Comparison of ENCODE assay signal across 8 cellular contexts in genomic region chr10:70404906-70405824, GRCh38. TPM values are rescaled to one million over a fixed set of nuclear protein-coding genes. Genes with fewer than 3 reads are reported as not detected.
DNase-seq lines count a peak whose midpoint lies in the region; ATAC-seq and TF ChIP-seq lines count a peak whose summit lies in the region.

No MANE protein-coding gene starts in this region.

- H3K4me1 ChIP-seq in esophagus (ENCODE audit: control insufficient read depth in 2 of 2, insufficient read depth in 2 of 2, low read length in 1 of 2) (no peaks in the 10 kb centered on the region), mucosa of rectum (ENCODE audit: control insufficient read depth in 2 of 2, insufficient read depth in 2 of 2, low read length in 2 of 2) (peaks cover 17 to 19% of the 10 kb centered on the region in 2 donors), thyroid gland (peaks cover 24 to 45% of the 10 kb centered on the region in 2 donors)

- H3K4me3 Mint-ChIP-seq in activated CD8-positive, alpha-beta T cell treated with anti-CD3 and anti-CD28 coated beads for 36 hours: peak overlapping the region; percentile 92

- H3K4me3 ChIP-seq in esophagus (ENCODE audit: low read depth in 1 of 2, low read length in 2 of 2) (peak overlapping the region; percentile 81 to 94), mucosa of rectum (ENCODE audit: low read length in 2 of 2) (peak overlapping the region; percentile 95 to 96), thyroid gland (replicated peaks in 1 of 3) (peak overlapping the region; percentile 67 to 99 (median 96))

- TF ChIP-seq POLR2A in thyroid gland (IDR thresholded peaks at IDR 0.05): peak in 1 of 2 donors; percentile 56

- POLR2A ChIA-PET in activated CD8-positive, alpha-beta T cell treated with anti-CD3 and anti-CD28 coated beads for 36 hours (lab: Charles Lee): interaction anchor here (0.6 to 1.6 kb wide), 12 partner anchors 12 to 265 kb away, joined by 3 to 8 read pairs (median 4); partner anchors contain the start of genes LRRC20 and NODAL

- 2% methylated on average over 22 of the region's 22 CpGs for WGBS in esophagus, 2 donors
- 2 to 3% methylated on average over 22 of the region's 22 CpGs for WGBS in thyroid gland, 2 donors

- H3K27ac Mint-ChIP-seq in activated CD8-positive, alpha-beta T cell treated with anti-CD3 and anti-CD28 coated beads for 36 hours: peak overlapping the region; percentile 91

- H3K9ac ChIP-seq in mucosa of rectum (ENCODE audit: low read depth in 1 of 2, low read length in 2 of 2): peak overlapping the region; percentile 98 to 99

- no peaks in the 10 kb centered on the region for H3K9me3 ChIP-seq in esophagus (ENCODE audit: control insufficient read depth in 2 of 2, insufficient read depth in 1 of 2, low read depth in 1 of 2, low read length in 1 of 2)
- H3K9me3 ChIP-seq in mucosa of rectum (ENCODE audit: control insufficient read depth in 2 of 2, low read length in 2 of 2): no peaks in the 10 kb centered on the region
- no peaks in the 10 kb centered on the region for H3K9me3 ChIP-seq in thyroid gland

- H3K27ac ChIP-seq in esophagus (ENCODE audit: low read depth in 2 of 2, low read length in 1 of 2) (peak overlapping the region; percentile 94 to 97), mucosa of rectum (ENCODE audit: low read depth in 2 of 2, low read length in 2 of 2) (peak overlapping the region; percentile 98 to 99), thyroid gland (peak overlapping the region; percentile 96 to 99 (median 98))

- no peaks in the 10 kb centered on the region for H3K36me3 ChIP-seq in esophagus (ENCODE audit: control insufficient read depth in 2 of 2, insufficient read depth in 2 of 2, low read length in 1 of 2)
- H3K36me3 ChIP-seq in mucosa of rectum (ENCODE audit: control insufficient read depth in 2 of 2, insufficient read depth in 2 of 2, low read length in 2 of 2): peaks cover 0 to 4% of the 10 kb centered on the region in 2 donors
- H3K36me3 ChIP-seq in thyroid gland: no peaks in the 10 kb centered on the region

- intact Hi-C loops in activated CD8-positive, alpha-beta T cell treated with anti-CD3 and anti-CD28 coated beads for 36 hours (cut with micrococcal nuclease): no loop called here
- intact Hi-C loops in thyroid gland (cut with DNase I): no loop called here

- no peak for TF ChIP-seq CTCF in activated CD8-positive, alpha-beta T cell treated with anti-CD3 and anti-CD28 coated beads for 36 hours (IDR thresholded peaks at IDR 0.05)
- TF ChIP-seq CTCF in thyroid gland (IDR thresholded peaks at IDR 0.05): peak in 1 of 6 experiments; percentile 7

- H3K9me3 Mint-ChIP-seq in activated CD8-positive, alpha-beta T cell treated with anti-CD3 and anti-CD28 coated beads for 36 hours: no peaks in the 10 kb centered on the region

- peaks cover 41% of the 10 kb centered on the region for H3K4me1 Mint-ChIP-seq in activated CD8-positive, alpha-beta T cell treated with anti-CD3 and anti-CD28 coated beads for 36 hours (ENCODE audit: low read depth)

- H3K27me3 ChIP-seq in esophagus (ENCODE audit: control insufficient read depth in 1 of 2, insufficient read depth in 2 of 2, low read length in 2 of 2) (no peaks in the 10 kb centered on the region), mucosa of rectum (ENCODE audit: control insufficient read depth in 2 of 2, insufficient read depth in 2 of 2, low read length in 2 of 2) (no peaks in the 10 kb centered on the region), thyroid gland (no peaks in the 10 kb centered on the region)

- peak; percentile 40 for ATAC-seq in GM19372 (IDR thresholded peaks at IDR 0.05; ENCODE audit: low read depth, unreplicated experiment)
- peak; percentile 34 for ATAC-seq in activated CD8-positive, alpha-beta T cell treated with anti-CD3 and anti-CD28 coated beads for 36 hours

- H3K36me3 Mint-ChIP-seq in activated CD8-positive, alpha-beta T cell treated with anti-CD3 and anti-CD28 coated beads for 36 hours (ENCODE audit: low read depth): peaks cover 23% of the 10 kb centered on the region

- CTCF ChIA-PET in activated CD8-positive, alpha-beta T cell treated with anti-CD3 and anti-CD28 coated beads for 36 hours (lab: Charles Lee): interaction anchor here (1.0 to 5.3 kb wide), 15 partner anchors 9 to 259 kb away, joined by 3 to 29 read pairs (median 5); partner anchors contain the start of gene TYSND1

- peak; percentile 92 to 97 for DNase-seq in AML-193 (lab: John Stamatoyannopoulos, UW)
- peak; percentile 97 for DNase-seq in MV-4-11 (lab: John Stamatoyannopoulos, UW)
- DNase-seq in activated CD8-positive, alpha-beta T cell treated with anti-CD3 and anti-CD28 coated beads for 36 hours: peak; percentile 54
- DNase-seq in thyroid gland: peak; percentile 72
- DNase-seq in NCI-H1048 (lab: John Stamatoyannopoulos, UW): no peak

- H3K27me3 Mint-ChIP-seq in activated CD8-positive, alpha-beta T cell treated with anti-CD3 and anti-CD28 coated beads for 36 hours: no peaks in the 10 kb centered on the region

RNA-seq across cellular contexts. Expression of gene EIF4EBP2, which starts 1.2 kb away (rescaled TPM):
- 10 to 100 TPM; 23.5 to 24.0 TPM for total RNA-seq in activated CD8-positive, alpha-beta T cell treated with anti-CD3 and anti-CD28 coated beads for 36 hours
- polyA plus RNA-seq in esophagus: 10 to 100 TPM; 18.1 to 18.7 TPM
- total RNA-seq in thyroid gland: 10 to 100 TPM; 55.6 to 71.2 (median 67.6) TPM

RNA-seq across cellular contexts. Expression of gene LRRC20, which starts 22.7 kb away (rescaled TPM):
- total RNA-seq in activated CD8-positive, alpha-beta T cell treated with anti-CD3 and anti-CD28 coated beads for 36 hours: 10 to 100 TPM; 10.6 to 14.0 TPM
- 10 to 100 TPM in 1 of 2 donors, 1 to 10 TPM in 1; 3.1 to 29.2 TPM for polyA plus RNA-seq in esophagus
- 10 to 100 TPM in 2 of 4 donors, 1 to 10 TPM in 2; 2.5 to 20.5 (median 8.7) TPM for total RNA-seq in thyroid gland

RNA-seq across cellular contexts. Expression of gene NODAL, which starts 36.3 kb away (rescaled TPM):
- not detected for total RNA-seq in activated CD8-positive, alpha-beta T cell treated with anti-CD3 and anti-CD28 coated beads for 36 hours
- under 1 TPM; 0.04 to 0.20 TPM for polyA plus RNA-seq in esophagus
- total RNA-seq in thyroid gland: not detected
